In the genomic region with DNA sequence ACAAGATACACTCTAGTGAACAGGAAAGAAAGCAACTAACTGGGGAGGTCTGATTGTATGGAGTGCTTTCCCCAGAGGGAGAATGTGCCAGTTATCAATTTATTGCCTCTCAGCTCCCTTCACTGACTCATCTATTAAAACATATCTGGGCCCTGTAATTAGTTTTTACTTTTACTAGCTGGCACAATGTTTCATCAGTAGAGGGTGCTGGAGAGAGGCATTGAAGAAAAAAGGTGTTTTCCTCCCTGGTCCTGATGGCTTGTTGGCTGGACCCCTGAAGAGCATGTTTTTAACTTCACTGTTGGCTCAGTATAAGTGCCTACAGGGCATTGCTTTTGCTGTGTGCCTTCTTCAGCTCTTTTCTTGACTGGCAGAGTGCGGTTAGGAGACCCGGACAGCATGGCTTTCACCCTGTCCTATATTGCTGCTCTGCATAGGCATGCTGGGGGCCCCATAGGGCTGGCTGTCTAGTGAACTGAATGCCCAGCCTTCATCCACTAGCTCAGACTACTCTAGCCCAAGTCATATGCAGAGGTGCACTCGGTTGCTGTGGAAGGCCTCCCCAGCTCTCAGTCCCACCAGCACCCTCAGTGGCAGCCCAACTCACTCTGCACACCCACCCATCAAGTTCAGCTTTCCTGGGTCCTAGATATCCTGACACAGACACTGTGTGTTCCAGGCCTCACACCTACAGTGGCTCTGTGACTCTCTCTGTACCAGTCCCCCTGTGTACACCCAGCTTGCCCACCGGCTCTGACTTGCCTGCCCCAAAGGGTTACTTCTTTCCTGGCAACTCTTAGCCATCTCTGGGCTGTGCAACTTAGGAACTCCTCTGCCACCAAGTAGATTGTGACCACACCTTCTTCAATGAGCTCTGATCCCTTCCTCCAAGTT, we compare ENCODE assay signal across 8 cellular contexts.
DNase-seq lines count a peak whose midpoint lies in the region; ATAC-seq and TF ChIP-seq lines count a peak whose summit lies in the region.

No MANE protein-coding gene starts in this region.

- H3K27ac ChIP-seq in left lung, result no peak overlapping the region
- H3K27ac ChIP-seq in adrenal gland, result peak overlapping the region in 1 of 5 donors; percentile 41
- peak overlapping the region in 1 of 4 donors; percentile 12 for H3K27ac ChIP-seq in tibial nerve
- no peak overlapping the region for H3K27ac ChIP-seq in body of pancreas

- peaks cover 3% of the 10 kb centered on the region for H3K36me3 Mint-ChIP-seq in T-helper 1 cell treated with Interleukin-12 subunit alpha and Interleukin-12 subunit beta and Interleukin-4 antibody, amounts not matched to agents 30 μg/mL and 1 μg/mL, for 36 hours (ENCODE audit: low read depth)

- H3K4me1 Mint-ChIP-seq in T-helper 1 cell treated with Interleukin-12 subunit alpha and Interleukin-12 subunit beta and Interleukin-4 antibody, amounts not matched to agents 30 μg/mL and 1 μg/mL, for 36 hours (ENCODE audit: low read depth), result peaks cover 23% of the 10 kb centered on the region

- peak; percentile 35 for ATAC-seq in GM21576 (IDR thresholded peaks at IDR 0.05; ENCODE audit: unreplicated experiment)
- ATAC-seq in left lung, result peak; percentile 29
- ATAC-seq in body of pancreas, result no peak

- H3K4me1 ChIP-seq in left lung, result peaks cover 3 to 4% of the 10 kb centered on the region in 2 donors
- no peaks in the 10 kb centered on the region for H3K4me1 ChIP-seq in adrenal gland (replicated peaks in 1 of 2)
- no peaks in the 10 kb centered on the region for H3K4me1 ChIP-seq in tibial nerve
- H3K4me1 ChIP-seq in body of pancreas, result peaks cover 4% of the 10 kb centered on the region

- H3K27me3 ChIP-seq in left lung (no peaks in the 10 kb centered on the region), adrenal gland (no peaks in the 10 kb centered on the region), tibial nerve (no peaks in the 10 kb centered on the region), body of pancreas (no peaks in the 10 kb centered on the region)

- no peak for TF ChIP-seq EP300 in tibial nerve (IDR thresholded peaks at IDR 0.05)

- no peaks in the 10 kb centered on the region for H3K9me3 Mint-ChIP-seq in T-helper 1 cell treated with Interleukin-12 subunit alpha and Interleukin-12 subunit beta and Interleukin-4 antibody, amounts not matched to agents 30 μg/mL and 1 μg/mL, for 36 hours

- intact Hi-C loops in left lung (cut with DNase I) (no loop called here), adrenal gland (cut with DNase I) (no loop called here), body of pancreas (cut with DNase I) (no loop called here)

- H3K36me3 ChIP-seq in left lung (no peaks in the 10 kb centered on the region), adrenal gland (replicated peaks in 1 of 2) (no peaks in the 10 kb centered on the region), tibial nerve (peaks cover 0 to 44% (median 0%) of the 10 kb centered on the region in 3 donors), body of pancreas (replicated peaks in 1 of 2; ENCODE audit: insufficient read depth in 1 of 2, low read depth in 2 of 2) (no peaks in the 10 kb centered on the region)

- H3K27me3 Mint-ChIP-seq in T-helper 1 cell treated with Interleukin-12 subunit alpha and Interleukin-12 subunit beta and Interleukin-4 antibody, amounts not matched to agents 30 μg/mL and 1 μg/mL, for 36 hours (ENCODE audit: low read depth), result no peaks in the 10 kb centered on the region

- TF ChIP-seq POLR2A in adrenal gland (IDR thresholded peaks at IDR 0.05) (no peak), tibial nerve (IDR thresholded peaks at IDR 0.05) (no peak), body of pancreas (IDR thresholded peaks at IDR 0.05) (no peak)

- TF ChIP-seq CTCF in left lung (IDR thresholded peaks at IDR 0.05), result no peak
- no peak for TF ChIP-seq CTCF in adrenal gland (IDR thresholded peaks at IDR 0.05)
- no peak for TF ChIP-seq CTCF in tibial nerve (IDR thresholded peaks at IDR 0.05)
- no peak for TF ChIP-seq CTCF in body of pancreas (IDR thresholded peaks at IDR 0.05)

- peak overlapping the region; percentile 70 for H3K27ac Mint-ChIP-seq in T-helper 1 cell treated with Interleukin-12 subunit alpha and Interleukin-12 subunit beta and Interleukin-4 antibody, amounts not matched to agents 30 μg/mL and 1 μg/mL, for 36 hours

- H3K4me3 Mint-ChIP-seq in T-helper 1 cell treated with Interleukin-12 subunit alpha and Interleukin-12 subunit beta and Interleukin-4 antibody, amounts not matched to agents 30 μg/mL and 1 μg/mL, for 36 hours, result peak overlapping the region; percentile 14

- peak; percentile 44 for DNase-seq in EH (ENCODE audit: low read depth)
- no peak for DNase-seq in left lung
- DNase-seq in adrenal gland, result no peak
- DNase-seq in tibial nerve (ENCODE audit: low spot score in 2 of 2), result no peak
- no peak for DNase-seq in activated effector memory CD4-positive, alpha-beta T cell treated with Interleukin-2 at 50 U/mL for 16 hours
- DNase-seq in body of pancreas, result no peak

- H3K9me3 ChIP-seq in left lung (no peaks in the 10 kb centered on the region), adrenal gland (replicated peaks in 1 of 3) (no peaks in the 10 kb centered on the region), tibial nerve (peaks cover 0 to 11% (median 0%) of the 10 kb centered on the region in 4 donors), body of pancreas (no peaks in the 10 kb centered on the region)

- H3K4me3 ChIP-seq in left lung, result no peak overlapping the region
- no peak overlapping the region for H3K4me3 ChIP-seq in adrenal gland
- H3K4me3 ChIP-seq in tibial nerve, result no peak overlapping the region
- no peak overlapping the region for H3K4me3 ChIP-seq in body of pancreas

- 96 to 98% (median 98%) methylated on average over 4 of the region's 4 CpGs for WGBS in adrenal gland, 4 donors
- WGBS in tibial nerve, 2 donors, result 90 to 100% methylated on average over 4 of the region's 4 CpGs
- WGBS in body of pancreas, 2 donors, result 95 to 96% methylated on average over 4 of the region's 4 CpGs
